ENCODE assay signal across 8 cellular contexts in genomic region chr11:5204787-5205186, GRCh38. TPM values are rescaled to one million over a fixed set of nuclear protein-coding genes. Genes with fewer than 3 reads are reported as not detected.
A peak's percentile ranks its signal among the peaks of the same experiment; 100 is the strongest.
DNase-seq lines count a peak whose midpoint lies in the region; ATAC-seq and TF ChIP-seq lines count a peak whose summit lies in the region.

No MANE protein-coding gene starts in this region.

- TF ChIP-seq CTCF in brain (conservative IDR thresholded peaks at IDR 0.05) (peak; percentile 45 to 68), Peyer's patch (IDR thresholded peaks at IDR 0.05) (peak in 1 of 6 experiments; percentile 16)

- H3K9me3 Mint-ChIP-seq in brain = no peaks in the 10 kb centered on the region

- H3K4me1 ChIP-seq in Peyer's patch = no peaks in the 10 kb centered on the region

- H3K27ac Mint-ChIP-seq in brain = no peak overlapping the region

- ATAC-seq in GM19455 (IDR thresholded peaks at IDR 0.05; ENCODE audit: unreplicated experiment) = peak; percentile 55

- no peak for TF ChIP-seq POLR2A in Peyer's patch (IDR thresholded peaks at IDR 0.05)

- no peak overlapping the region for H3K27ac ChIP-seq in Peyer's patch

- H3K4me1 Mint-ChIP-seq in brain = no peaks in the 10 kb centered on the region

- peak; percentile 84 for DNase-seq in DMS53 (lab: John Stamatoyannopoulos, UW)
- DNase-seq in LoVo (ENCODE audit: low spot score) = peak; percentile 50
- DNase-seq in midbrain (lab: John Stamatoyannopoulos, UW) = peak; percentile 7
- DNase-seq in activated CD4-positive, CD25-positive, alpha-beta regulatory T cell treated with anti-CD3 and anti-CD28 coated beads, Interleukin-2, amount 50 U/mL, for 72 hours = no peak
- no peak for DNase-seq in Peyer's patch
- no peak for DNase-seq in C1 segment of cervical spinal cord (lab: John Stamatoyannopoulos, UW)

- H3K9me3 ChIP-seq in Peyer's patch = no peaks in the 10 kb centered on the region

- no peak overlapping the region for H3K4me3 ChIP-seq in Peyer's patch

- H3K36me3 Mint-ChIP-seq in brain = no peaks in the 10 kb centered on the region

- H3K4me3 Mint-ChIP-seq in brain = no peak overlapping the region

- no peaks in the 10 kb centered on the region for H3K36me3 ChIP-seq in Peyer's patch

- H3K27me3 ChIP-seq in Peyer's patch = no peaks in the 10 kb centered on the region

- H3K27me3 Mint-ChIP-seq in brain = peaks cover 5% of the 10 kb centered on the region

RNA-seq across cellular contexts. Expression of gene OR51V1, which starts 4.3 kb away (rescaled TPM):
- polyA plus RNA-seq in brain (ENCODE audit: insufficient read depth, low read depth, low replicate concordance) = not detected
- total RNA-seq in Peyer's patch = not detected

RNA-seq across cellular contexts. Expression of gene HBB, which starts 22.1 kb away (rescaled TPM):
- polyA plus RNA-seq in brain (ENCODE audit: insufficient read depth, low read depth, low replicate concordance) = 809 TPM
- 1 to 10 TPM in 1 of 4 donors, not detected in 3; 2.8 TPM for total RNA-seq in Peyer's patch

RNA-seq across cellular contexts. Expression of gene HBD, which starts 29.5 kb away (rescaled TPM):
- polyA plus RNA-seq in brain (ENCODE audit: insufficient read depth, low read depth, low replicate concordance) = 1.5 TPM
- not detected for total RNA-seq in Peyer's patch

RNA-seq across cellular contexts. Expression of gene HBG1, which starts 44.9 kb away (rescaled TPM):
- not detected for polyA plus RNA-seq in brain (ENCODE audit: insufficient read depth, low read depth, low replicate concordance)
- not detected for total RNA-seq in Peyer's patch

RNA-seq across cellular contexts. Expression of gene HBG2, which starts 49.8 kb away (rescaled TPM):
- 1.8 TPM for polyA plus RNA-seq in brain (ENCODE audit: insufficient read depth, low read depth, low replicate concordance)
- total RNA-seq in Peyer's patch = not detected

Comparison
In these comparisons a context has a peak if more than half of its experiments do, and no peak if none do; other contexts are left out.
1. DNase-seq: peak in DMS53 (single experiment), LoVo (single experiment) and midbrain (single experiment); none in activated CD4-positive, CD25-positive, alpha-beta regulatory T cell treated with anti-CD3 and anti-CD28 coated beads, Interleukin-2, amount 50 U/mL, for 72 hours (single experiment), Peyer's patch (0 of 3) and C1 segment of cervical spinal cord (0 of 14).